ENCODE assay signal across 4 cellular contexts in the genomic region with DNA sequence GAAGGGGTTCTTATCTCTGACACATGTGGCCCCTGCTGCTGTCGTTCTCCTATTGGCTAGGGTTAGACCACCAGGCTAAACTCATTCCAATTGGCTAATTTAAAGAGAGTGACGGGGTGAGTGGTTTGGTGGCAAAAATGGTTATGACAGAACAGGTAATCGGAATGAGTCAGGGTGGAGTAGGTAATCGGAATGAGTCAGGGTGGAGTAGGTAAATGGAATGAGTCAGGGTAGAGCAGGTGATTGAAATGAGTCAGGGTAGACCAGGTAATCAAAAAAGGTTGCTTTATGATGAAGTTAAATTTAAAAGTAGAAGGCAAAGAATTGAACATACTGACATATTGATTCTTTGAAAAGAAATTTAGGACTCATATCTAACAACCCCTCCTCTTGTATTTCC.
DNase-seq lines count a peak whose midpoint lies in the region; FAIRE-seq and TF ChIP-seq lines count a peak whose summit lies in the region.
"Not testable (repeated sequence)": the region's sequence is repeated elsewhere in the genome, so short reads cannot be mapped to it uniquely, and the experiment has no call there.

No MANE protein-coding gene starts in this region.

- not testable (repeated sequence) for BruUV-seq in MCF 10A (replicated peaks; lab: Mats Ljungman, UMichigan)

- H3K27me3 Mint-ChIP-seq in MCF 10A (ENCODE audit: insufficient read depth, unreplicated experiment): peaks cover 12% of the 10 kb centered on the region

- peak; percentile 6 for DNase-seq in DMS53 treated with DMSO at 0.1 percent for 48 hours (lab: John Stamatoyannopoulos, UW; ENCODE audit: unreplicated experiment)
- DNase-seq in HTR-8/SVneo (ENCODE audit: insufficient read length, low spot score): not testable (repeated sequence)
- DNase-seq in MCF 10A (ENCODE audit: unreplicated experiment): peak; percentile 8
- DNase-seq in bronchial epithelial cell (ENCODE audit: low read depth): peak; percentile 7

- not testable (repeated sequence) for H3K27ac Mint-ChIP-seq in MCF 10A (ENCODE audit: low read depth, unreplicated experiment)

- H3K27me3 ChIP-seq in bronchial epithelial cell (ENCODE audit: control insufficient read depth, insufficient read depth, low read length): not testable (repeated sequence)

- not testable (repeated sequence) for H3K9me3 Mint-ChIP-seq in MCF 10A (ENCODE audit: unreplicated experiment)

- CTCF ChIA-PET in MCF 10A (lab: Yijun Ruan, JAX): not testable (repeated sequence)

- not testable (repeated sequence) for H3K4me3 Mint-ChIP-seq in MCF 10A (ENCODE audit: unreplicated experiment)

- H3K4me1 Mint-ChIP-seq in MCF 10A (ENCODE audit: insufficient read depth, unreplicated experiment): not testable (repeated sequence)

- POLR2A ChIA-PET in MCF 10A (lab: Yijun Ruan, JAX): not testable (repeated sequence)

- intact Hi-C loops in MCF 10A (cut with micrococcal nuclease): not testable (repeated sequence)

- not testable (repeated sequence) for H3K36me3 ChIP-seq in bronchial epithelial cell (ENCODE audit: control insufficient read depth, insufficient read depth, low read length)

- FAIRE-seq in HTR-8/SVneo (lab: Jason Lieb, UNC): peak; percentile 46
- not testable (repeated sequence) for FAIRE-seq in bronchial epithelial cell (lab: Jason Lieb, UNC)

- not testable (repeated sequence) for TF ChIP-seq CTCF in MCF 10A (IDR thresholded peaks at IDR 0.05; ENCODE audit: unreplicated experiment); bronchial epithelial cell (IDR thresholded peaks at IDR 0.05; ENCODE audit: insufficient read depth, low read length, severe bottlenecking)

- not testable (repeated sequence) for H3K36me3 Mint-ChIP-seq in MCF 10A (ENCODE audit: insufficient read depth, unreplicated experiment)

- H3K4me3 ChIP-seq in bronchial epithelial cell (ENCODE audit: low read depth, low read length): not testable (repeated sequence)
